In the genomic region with DNA sequence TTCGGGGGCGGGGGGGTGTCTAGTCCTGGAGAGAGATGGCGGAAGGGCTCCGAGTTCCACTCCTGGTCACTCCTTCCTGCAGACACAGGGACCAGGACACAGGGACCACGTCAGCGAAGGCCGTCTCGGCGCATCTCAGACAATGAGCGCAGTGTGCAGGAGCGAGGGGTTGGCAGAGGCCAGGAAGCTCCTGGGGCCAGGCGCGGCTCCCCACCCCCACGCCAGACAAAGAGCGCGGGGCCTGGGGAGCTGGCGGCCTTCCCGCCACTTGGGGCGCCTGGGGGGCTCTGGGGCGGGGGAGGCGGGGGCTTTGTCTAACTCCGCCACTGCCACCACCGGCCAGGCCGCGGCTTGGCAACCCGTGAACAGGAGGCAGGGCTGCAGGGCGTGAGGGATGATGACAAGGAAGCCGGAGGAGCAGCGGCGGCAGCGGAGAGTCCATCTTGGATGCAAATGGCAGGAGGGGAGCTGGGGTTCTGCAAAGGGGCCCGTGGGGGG, we compare ENCODE assay signal across 8 cellular contexts. TPM values are rescaled to one million over a fixed set of nuclear protein-coding genes. Genes with fewer than 3 reads are reported as not detected.
A peak's percentile ranks its signal among the peaks of the same experiment; 100 is the strongest.
DNase-seq lines count a peak whose midpoint lies in the region; ATAC-seq and TF ChIP-seq lines count a peak whose summit lies in the region.

No MANE protein-coding gene starts in this region.

- no peak for ATAC-seq in GM21576 (IDR thresholded peaks at IDR 0.05; ENCODE audit: unreplicated experiment)
- ATAC-seq in HG03175 (IDR thresholded peaks at IDR 0.05; ENCODE audit: unreplicated experiment) = no peak

- peaks cover 11% of the 10 kb centered on the region for H3K36me3 ChIP-seq in iPS-18a (ENCODE audit: control insufficient read depth, low read depth, low read length)

- CTCF ChIA-PET in AG04449 (lab: Yijun Ruan, JAX) = interaction anchor here (1.0 to 1.7 kb wide), 6 partner anchors 8 to 226 kb away, joined by 3 to 6 read pairs (median 4); no protein-coding TSS in a partner anchor

- POLR2A ChIA-PET in AG04449 (lab: Yijun Ruan, JAX) = interaction anchor here (0.8 to 2.7 kb wide), 4 partner anchors 11 to 96 kb away, joined by 3 to 11 read pairs (median 4); a partner anchor contains a TSS

- no peaks in the 10 kb centered on the region for H3K9me3 ChIP-seq in iPS-18a (ENCODE audit: control insufficient read depth, low read depth, low read length)

- H3K4me3 ChIP-seq in AG04449 (ENCODE audit: low read depth, low read length) = peak overlapping the region; percentile 85
- peak overlapping the region; percentile 90 for H3K4me3 ChIP-seq in iPS-18a (ENCODE audit: low read length)

- peak overlapping the region; percentile 92 for H3K27ac ChIP-seq in caudate nucleus (ENCODE audit: low read depth, low read length)
- peak overlapping the region; percentile 87 for H3K27ac ChIP-seq in iPS-18a (ENCODE audit: low read length)

- peaks cover 22% of the 10 kb centered on the region for H3K4me1 ChIP-seq in iPS-18a (ENCODE audit: control insufficient read depth, low read depth, low read length)

- H3K9ac ChIP-seq in iPS-18a (ENCODE audit: low read length) = peak overlapping the region; percentile 96

- H3K27me3 ChIP-seq in iPS-18a (ENCODE audit: control insufficient read depth, insufficient read depth, low read length) = no peaks in the 10 kb centered on the region

- TF ChIP-seq CTCF in AG04449 (IDR thresholded peaks at IDR 0.05; ENCODE audit: insufficient read depth, low read length, missing control alignments) (peak; percentile 19), GM13977 (IDR thresholded peaks at IDR 0.05; ENCODE audit: extremely low read depth, insufficient read depth, missing control alignments) (no peak)

- in situ Hi-C loops in GM13977 (cut with MboI; ENCODE audit: low pct_unique_long_range_greater_than_20kb, low sequenced_read_pairs, unreplicated experiment) = no loop called here

- no peak for DNase-seq in AG04449 (ENCODE audit: low read depth, low spot score)
- peak; percentile 74 for DNase-seq in GM13977 (ENCODE audit: low spot score)
- peak; percentile 90 for DNase-seq in SK-N-DZ (ENCODE audit: low spot score)
- DNase-seq in caudate nucleus (lab: John Stamatoyannopoulos, UW) = peak in 58 of 61 donors; percentile 29 to 97 (median 84)
- DNase-seq in retina = peak; percentile 85

RNA-seq across cellular contexts. Expression of a gene that starts 2.2 kb away (rescaled TPM):
- 187 and 188 TPM in 2 replicates for polyA plus RNA-seq in SK-N-DZ (2014; cell fraction: cytosol; rRNA removed)
- polyA plus RNA-seq in SK-N-DZ (2014; cell fraction: nucleus; rRNA removed) = 95.8 and 96.0 TPM in 2 replicates

RNA-seq across cellular contexts. Expression of a gene that starts 36.2 kb away (rescaled TPM):
- 29.8 and 30.7 TPM in 2 replicates for polyA plus RNA-seq in SK-N-DZ (2014; cell fraction: cytosol; rRNA removed)
- polyA plus RNA-seq in SK-N-DZ (2014; cell fraction: nucleus; rRNA removed) = 7.1 and 7.4 TPM in 2 replicates

RNA-seq across cellular contexts. Expression of a gene that starts 36.5 kb away (rescaled TPM):
- 80.2 and 101 TPM in 2 replicates for polyA plus RNA-seq in SK-N-DZ (2014; cell fraction: cytosol; rRNA removed)
- 126 and 134 TPM in 2 replicates for polyA plus RNA-seq in SK-N-DZ (2014; cell fraction: nucleus; rRNA removed)
